In the genomic region with DNA sequence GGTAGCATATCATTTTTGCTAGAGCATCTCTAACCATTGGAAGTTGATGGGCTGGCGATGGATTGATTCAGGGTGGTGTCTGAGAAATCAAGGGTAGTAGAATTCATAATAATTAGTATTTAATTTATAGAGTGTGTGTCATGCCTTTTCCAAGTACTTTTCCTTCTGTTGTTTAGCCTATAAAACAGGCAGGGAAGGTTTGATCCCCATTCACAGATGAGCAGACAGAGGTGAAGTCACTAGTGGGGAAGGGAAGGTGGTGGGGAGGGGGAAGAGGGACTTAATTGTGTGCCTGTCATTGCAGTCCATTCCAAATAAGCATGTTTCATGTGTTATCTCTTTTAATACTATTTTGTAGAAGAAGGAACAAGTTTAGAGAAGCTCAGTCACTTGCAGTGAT, we compare ENCODE assay signal across 7 cellular contexts.
"Had no signal": no experiment of that assay in that cellular context is flagged by ENCODE, and none has a peak within 500 bp of the region (broad histone marks: within the 10 kb centered on the region; RNA-seq: fewer than 3 reads in every experiment).

No MANE protein-coding gene starts in this region.

- DNase-seq: GDM1, GF-D8 had no signal

- FAIRE-seq: GM12878, GM12891, GM12892, GM18507, GM19239 had no signal

- H3K4me3 ChIP-seq: GM12878 had no signal

- ATAC-seq: GM12878 had no signal
